9 cellular contexts compared by ENCODE assay signal in genomic region chrX:135543924-135544323, GRCh38. TPM values are rescaled to one million over a fixed set of nuclear protein-coding genes. Genes with fewer than 3 reads are reported as not detected.
DNase-seq lines count a peak whose midpoint lies in the region; ATAC-seq and TF ChIP-seq lines count a peak whose summit lies in the region.
"Had no signal": no experiment of that assay in that cellular context is flagged by ENCODE, and none has a peak within 500 bp of the region (broad histone marks: within the 10 kb centered on the region; RNA-seq: fewer than 3 reads in every experiment).

No MANE protein-coding gene starts in this region.

- ATAC-seq in GM19351 (IDR thresholded peaks at IDR 0.05; ENCODE audit: unreplicated experiment), result peak; percentile 63
- no peak for ATAC-seq in foreskin keratinocyte
- ATAC-seq in lower lobe of right lung, result no peak

- peaks cover 5% of the 10 kb centered on the region for H3K36me3 ChIP-seq in lower lobe of right lung

- H3K9me3 ChIP-seq in lower lobe of right lung, result no peaks in the 10 kb centered on the region

- H3K27ac ChIP-seq in foreskin keratinocyte (no peak overlapping the region), lower lobe of right lung (no peak overlapping the region)
- H3K27ac ChIP-seq: epithelial cell of prostate had no signal

- H3K27me3 ChIP-seq in foreskin keratinocyte (no peaks in the 10 kb centered on the region), lower lobe of right lung (ENCODE audit: low read depth) (no peaks in the 10 kb centered on the region)

- DNase-seq in D341Med (ENCODE audit: low spot score) (peak; percentile 24), RPMI8226 (peak; percentile 19), foreskin keratinocyte (no peak), lower lobe of right lung (no peak), NCI-H2081 treated with DMSO at 0.1 percent for 48 hours (lab: John Stamatoyannopoulos, UW) (no peak), cortex of kidney (lab: John Stamatoyannopoulos, UW) (no peak), SW 1271 (lab: John Stamatoyannopoulos, UW) (no peak)

- no peak overlapping the region for H3K4me3 ChIP-seq in lower lobe of right lung

- TF ChIP-seq CTCF in foreskin keratinocyte (conservative IDR thresholded peaks at IDR 0.05) (peak; percentile 28), lower lobe of right lung (IDR thresholded peaks at IDR 0.05) (no peak)

- intact Hi-C loops in lower lobe of right lung (cut with DNase I), result no loop called here

- H3K4me1 ChIP-seq in foreskin keratinocyte (no peaks in the 10 kb centered on the region), lower lobe of right lung (no peaks in the 10 kb centered on the region)

RNA-seq across cellular contexts. Expression of gene INTS6L, which starts 23.5 kb away (rescaled TPM):
- total RNA-seq in foreskin keratinocyte (6.0 and 6.5 TPM in 2 replicates), lower lobe of right lung (6.9 TPM)
- polyA plus RNA-seq in foreskin keratinocyte, result 3.1 and 3.4 TPM in 2 replicates

Comparison
In these comparisons a context has a peak if more than half of its experiments do, and no peak if none do; other contexts are left out.
1. DNase-seq: peak in D341Med (single experiment) and RPMI8226 (single experiment); none in foreskin keratinocyte (0 of 2), lower lobe of right lung (single experiment), NCI-H2081 treated with DMSO at 0.1 percent for 48 hours (single experiment), cortex of kidney (single experiment) and SW 1271 (0 of 2).